In genomic region chr15:24862726-24863521, GRCh38 we compare ENCODE assay signal across 26 cellular contexts.
DNase-seq lines count a peak whose midpoint lies in the region; ATAC-seq and TF ChIP-seq lines count a peak whose summit lies in the region.
"Had no signal": no experiment of that assay in that cellular context is flagged by ENCODE, and none has a peak within 500 bp of the region (broad histone marks: within the 10 kb centered on the region; RNA-seq: fewer than 3 reads in every experiment).

No MANE protein-coding gene starts in this region.

- DNase-seq in left cardiac atrium (no peak), progenitor cell of endocrine pancreas (ENCODE audit: low spot score, unreplicated experiment) (no peak), germinal center (ENCODE audit: low spot score) (no peak), spleen (no peak)
- DNase-seq in activated CD4-positive, alpha-beta T cell treated with anti-CD3 and anti-CD28 coated beads for 4 hours, result no peak
- DNase-seq: activated CD4-positive, CD25-positive, alpha-beta regulatory T cell treated with anti-CD3 and anti-CD28 coated beads, Interleukin-2, amount 50 U/mL, for 72 hours; activated CD8-positive, alpha-beta memory T cell treated with anti-CD3 and anti-CD28 coated beads for 24 hours; activated naive CD4-positive, alpha-beta T cell treated with anti-CD3 and anti-CD28 coated beads, Interleukin-2, amount 50 U/mL, for 16 hours; activated T-cell treated with anti-CD3 and anti-CD28 coated beads, Interleukin-2, amount 50 U/mL, for 48 hours; anterior cingulate cortex; CD4-positive, alpha-beta memory T cell; effector memory CD8-positive, alpha-beta T cell; mammary epithelial cell; naive thymus-derived CD4-positive, alpha-beta T cell; NCI-H1048; NCI-H187 treated with DMSO at 0.1 percent for 48 hours; stimulated activated CD4-positive, alpha-beta T cell treated with anti-CD3 and anti-CD28 coated beads, Interleukin-1b, Interleukin-23, amount 100 ng/mL, for 48 hours; stimulated activated naive CD4-positive, alpha-beta T cell treated with Interleukin-2 at 50 U/mL for 16 hours; T1000; thyroid gland had no signal

- H3K4me1 ChIP-seq in HUES48 (ENCODE audit: control insufficient read depth, insufficient read depth, low read length) (peaks cover 10% of the 10 kb centered on the region), spleen (no peaks in the 10 kb centered on the region)
- H3K4me1 ChIP-seq: parathyroid adenoma, thyroid gland had no signal

- TF ChIP-seq POLR2A in spleen (IDR thresholded peaks at IDR 0.05), result no peak

- H3K9me3 ChIP-seq in HUES48 (ENCODE audit: control insufficient read depth, insufficient read depth, low read length) (peaks cover 25% of the 10 kb centered on the region), spleen (peaks cover 0 to 19% (median 2%) of the 10 kb centered on the region in 8 donors)
- H3K9me3 ChIP-seq: thyroid gland had no signal

- H3K4me3 ChIP-seq in HUES48 (ENCODE audit: low read depth, low read length) (no peak overlapping the region), spleen (no peak overlapping the region)
- H3K4me3 ChIP-seq: GM12878, thyroid gland had no signal

- TF ChIP-seq CTCF in progenitor cell of endocrine pancreas (IDR thresholded peaks at IDR 0.05; ENCODE audit: unreplicated experiment) (no peak), spleen (IDR thresholded peaks at IDR 0.05 in 8 of 11, conservative IDR thresholded peaks at IDR 0.05 in 3 of 11) (no peak)

- no peak overlapping the region for H3K4me3 Mint-ChIP-seq in progenitor cell of endocrine pancreas (ENCODE audit: low read depth)
- H3K4me3 Mint-ChIP-seq: CD4-positive, alpha-beta memory T cell; effector memory CD8-positive, alpha-beta T cell; naive thymus-derived CD4-positive, alpha-beta T cell had no signal

- H3K9ac ChIP-seq in HUES48 (ENCODE audit: low read depth, low read length), result no peak overlapping the region
- H3K9ac ChIP-seq: KMS-11, parathyroid adenoma had no signal

- 59 to 77% (median 65%) methylated on average over 6 of the region's 6 CpGs for WGBS in spleen, 5 donors

- no peaks in the 10 kb centered on the region for H3K27me3 ChIP-seq in HUES48 (ENCODE audit: control insufficient read depth, insufficient read depth, low read length)
- peaks cover 0 to 15% (median 0%) of the 10 kb centered on the region in 7 donors for H3K27me3 ChIP-seq in spleen (replicated peaks in 1 of 7)
- H3K27me3 ChIP-seq: thyroid gland had no signal

- H3K4me1 Mint-ChIP-seq in progenitor cell of endocrine pancreas (ENCODE audit: low read depth), result peaks cover 4% of the 10 kb centered on the region
- H3K4me1 Mint-ChIP-seq: CD4-positive, alpha-beta memory T cell had no signal

- ATAC-seq in SK-N-SH treated with all-trans-retinoic acid at 6 μM for 48 hours (peak; percentile 80), left cardiac atrium (peak; percentile 79 to 86)
- ATAC-seq: effector memory CD8-positive, alpha-beta T cell; GM12878; naive thymus-derived CD4-positive, alpha-beta T cell; Panc1 had no signal

- intact Hi-C loops in left cardiac atrium (cut with DNase I) (no loop called here), spleen (cut with DNase I; ENCODE audit: low total_unique reads) (no loop called here)

- H3K27ac ChIP-seq in HUES48 (ENCODE audit: low read depth, low read length) (peak overlapping the region; percentile 31), spleen (no peak overlapping the region)
- H3K27ac ChIP-seq: KMS-11, parathyroid adenoma, thyroid gland had no signal

- H3K27ac Mint-ChIP-seq in progenitor cell of endocrine pancreas, result peak overlapping the region; percentile 5
- H3K27ac Mint-ChIP-seq: CD4-positive, alpha-beta memory T cell; effector memory CD8-positive, alpha-beta T cell; naive thymus-derived CD4-positive, alpha-beta T cell had no signal

- H3K27me3 Mint-ChIP-seq in progenitor cell of endocrine pancreas, result no peaks in the 10 kb centered on the region
- H3K27me3 Mint-ChIP-seq: CD4-positive, alpha-beta memory T cell had no signal

- peaks cover 15% of the 10 kb centered on the region for H3K9me3 Mint-ChIP-seq in progenitor cell of endocrine pancreas (ENCODE audit: low read depth)

- H3K36me3 ChIP-seq in HUES48 (ENCODE audit: control insufficient read depth, insufficient read depth, low read length) (no peaks in the 10 kb centered on the region), spleen (no peaks in the 10 kb centered on the region)
- H3K36me3 ChIP-seq: thyroid gland had no signal

- no peaks in the 10 kb centered on the region for H3K36me3 Mint-ChIP-seq in progenitor cell of endocrine pancreas (ENCODE audit: insufficient read depth)
- H3K36me3 Mint-ChIP-seq: CD4-positive, alpha-beta memory T cell had no signal

TF ChIP-seq in SK-N-SH treated with all-trans-retinoic acid at 6 μM for 48 hours, 23 proteins besides CTCF, POLR2A, EP300 and RAD21:
- TF ChIP-seq ZNF70 (CRISPR knock-in tag; IDR thresholded peaks at IDR 0.05) (peak; percentile 70; the same call in 1 of the 2 replicates), ZFP3 (CRISPR knock-in tag; IDR thresholded peaks at IDR 0.05) (no peak), GLIS3 (CRISPR knock-in tag; IDR thresholded peaks at IDR 0.05) (no peak)
